8 cellular contexts compared by ENCODE assay signal in genomic region chr17:29376667-29377268, GRCh38. TPM values are rescaled to one million over a fixed set of nuclear protein-coding genes. Genes with fewer than 3 reads are reported as not detected.
A peak's percentile ranks its signal among the peaks of the same experiment; 100 is the strongest.
DNase-seq lines count a peak whose midpoint lies in the region; ATAC-seq and TF ChIP-seq lines count a peak whose summit lies in the region.

No MANE protein-coding gene starts in this region.

- intact Hi-C loops in prostate gland (cut with DNase I), result no loop called here

- H3K27me3 ChIP-seq in SJCRH30 (no peaks in the 10 kb centered on the region), prostate gland (replicated peaks; ENCODE audit: insufficient read depth) (no peaks in the 10 kb centered on the region)

- TF ChIP-seq POLR2A in prostate gland (IDR thresholded peaks at IDR 0.05), result no peak

- H3K36me3 ChIP-seq in SJCRH30, result no peaks in the 10 kb centered on the region
- H3K36me3 ChIP-seq in prostate gland, result no peaks in the 10 kb centered on the region

- H3K4me1 ChIP-seq in SJCRH30 (peaks cover 14% of the 10 kb centered on the region), prostate gland (replicated peaks) (no peaks in the 10 kb centered on the region)

- 68% methylated on average over 3 of the region's 3 CpGs for WGBS in prostate gland

- H3K9me3 ChIP-seq in SJCRH30 (replicated peaks), result no peaks in the 10 kb centered on the region
- no peaks in the 10 kb centered on the region for H3K9me3 ChIP-seq in prostate gland

- peak overlapping the region; percentile 26 for H3K4me3 ChIP-seq in SJCRH30
- no peak overlapping the region for H3K4me3 ChIP-seq in fibroblast of pulmonary artery (replicated peaks; ENCODE audit: low read depth, low read length)
- no peak overlapping the region for H3K4me3 ChIP-seq in prostate gland

- H3K27ac ChIP-seq in SJCRH30, result no peak overlapping the region; the same call in 1 of the 2 replicates
- H3K27ac ChIP-seq in prostate gland, result no peak overlapping the region

- DNase-seq in EH (ENCODE audit: low read depth) (peak; percentile 83), SJCRH30 (peak; percentile 85 to 92), fibroblast of pulmonary artery (ENCODE audit: low read depth) (peak; percentile 85), non-pigmented ciliary epithelial cell (ENCODE audit: low read depth) (peak; percentile 67), prostate gland (ENCODE audit: low spot score) (no peak)
- DNase-seq in stimulated activated CD4-positive, alpha-beta T cell treated with anti-CD3 and anti-CD28 coated beads, Interleukin-12 subunit alpha, Interleukin-12 subunit beta, amount 100 ng/mL, for 4 hours, result no peak

- no peak for TF ChIP-seq CTCF in fibroblast of pulmonary artery (IDR thresholded peaks at IDR 0.05; ENCODE audit: low read length, missing control alignments)
- TF ChIP-seq CTCF in prostate gland (IDR thresholded peaks at IDR 0.05), result no peak

- no peak for ATAC-seq in HG02938 (IDR thresholded peaks at IDR 0.05; ENCODE audit: unreplicated experiment)
- no peak for ATAC-seq in GM19351 (IDR thresholded peaks at IDR 0.05; ENCODE audit: unreplicated experiment)

RNA-seq across cellular contexts. Expression of gene TAOK1, which starts 13.4 kb away (rescaled TPM):
- 57.5 and 66.3 TPM in 2 replicates for total RNA-seq in SJCRH30 (2014; rRNA removed; shearing (Covaris generic))
- 10 to 100 TPM; 27.4 to 80.5 TPM for total RNA-seq in prostate gland

Comparison
In these comparisons a context has a peak if more than half of its experiments do, and no peak if none do; other contexts are left out.
1. DNase-seq: peak in EH (single experiment), SJCRH30 (2 of 2), fibroblast of pulmonary artery (single experiment) and non-pigmented ciliary epithelial cell (single experiment); none in prostate gland (single experiment) and stimulated activated CD4-positive, alpha-beta T cell treated with anti-CD3 and anti-CD28 coated beads, Interleukin-12 subunit alpha, Interleukin-12 subunit beta, amount 100 ng/mL, for 4 hours (single experiment).